1 cellular context compared by ENCODE assay signal in genomic region chr6:35729722-35730121, GRCh38.
TF ChIP-seq lines count a peak whose summit lies in the region.

No MANE protein-coding gene starts in this region.

TF ChIP-seq in A549, 52 proteins besides CTCF, POLR2A, EP300 and RAD21 (continued from another document):
- TF ChIP-seq NPAS2 (CRISPR knock-in tag; IDR thresholded peaks at IDR 0.05; ENCODE audit: borderline replicate concordance) (no peak), EHF (CRISPR knock-in tag; IDR thresholded peaks at IDR 0.05) (no peak), CHD2 (IDR thresholded peaks at IDR 0.05; ENCODE audit: low read length, partially characterized antibody) (no peak), CBX8 (IDR thresholded peaks at IDR 0.05) (no peak), HOXB5 (CRISPR knock-in tag; IDR thresholded peaks at IDR 0.05) (no peak), GATA3 (IDR thresholded peaks at IDR 0.05; ENCODE audit: borderline replicate concordance) (no peak), ESRRA (IDR thresholded peaks at IDR 0.05; ENCODE audit: borderline replicate concordance, low read length) (no peak), HES2 (IDR thresholded peaks at IDR 0.05) (no peak), ZSCAN20 (CRISPR knock-in tag; IDR thresholded peaks at IDR 0.05) (no peak), HDAC2 (IDR thresholded peaks at IDR 0.05) (no peak), FOSL2 (IDR thresholded peaks at IDR 0.05) (no peak), FOSL2 (CRISPR knock-in tag; IDR thresholded peaks at IDR 0.05) (no peak), SMC3 (IDR thresholded peaks at IDR 0.05) (no peak)
- TF ChIP-seq, protein P1, sequence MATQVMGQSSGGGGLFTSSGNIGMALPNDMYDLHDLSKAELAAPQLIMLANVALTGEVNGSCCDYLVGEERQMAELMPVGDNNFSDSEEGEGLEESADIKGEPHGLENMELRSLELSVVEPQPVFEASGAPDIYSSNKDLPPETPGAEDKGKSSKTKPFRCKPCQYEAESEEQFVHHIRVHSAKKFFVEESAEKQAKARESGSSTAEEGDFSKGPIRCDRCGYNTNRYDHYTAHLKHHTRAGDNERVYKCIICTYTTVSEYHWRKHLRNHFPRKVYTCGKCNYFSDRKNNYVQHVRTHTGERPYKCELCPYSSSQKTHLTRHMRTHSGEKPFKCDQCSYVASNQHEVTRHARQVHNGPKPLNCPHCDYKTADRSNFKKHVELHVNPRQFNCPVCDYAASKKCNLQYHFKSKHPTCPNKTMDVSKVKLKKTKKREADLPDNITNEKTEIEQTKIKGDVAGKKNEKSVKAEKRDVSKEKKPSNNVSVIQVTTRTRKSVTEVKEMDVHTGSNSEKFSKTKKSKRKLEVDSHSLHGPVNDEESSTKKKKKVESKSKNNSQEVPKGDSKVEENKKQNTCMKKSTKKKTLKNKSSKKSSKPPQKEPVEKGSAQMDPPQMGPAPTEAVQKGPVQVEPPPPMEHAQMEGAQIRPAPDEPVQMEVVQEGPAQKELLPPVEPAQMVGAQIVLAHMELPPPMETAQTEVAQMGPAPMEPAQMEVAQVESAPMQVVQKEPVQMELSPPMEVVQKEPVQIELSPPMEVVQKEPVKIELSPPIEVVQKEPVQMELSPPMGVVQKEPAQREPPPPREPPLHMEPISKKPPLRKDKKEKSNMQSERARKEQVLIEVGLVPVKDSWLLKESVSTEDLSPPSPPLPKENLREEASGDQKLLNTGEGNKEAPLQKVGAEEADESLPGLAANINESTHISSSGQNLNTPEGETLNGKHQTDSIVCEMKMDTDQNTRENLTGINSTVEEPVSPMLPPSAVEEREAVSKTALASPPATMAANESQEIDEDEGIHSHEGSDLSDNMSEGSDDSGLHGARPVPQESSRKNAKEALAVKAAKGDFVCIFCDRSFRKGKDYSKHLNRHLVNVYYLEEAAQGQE (IDR thresholded peaks at IDR 0.05) = no peak
